9 cellular contexts compared by ENCODE assay signal in the genomic region with DNA sequence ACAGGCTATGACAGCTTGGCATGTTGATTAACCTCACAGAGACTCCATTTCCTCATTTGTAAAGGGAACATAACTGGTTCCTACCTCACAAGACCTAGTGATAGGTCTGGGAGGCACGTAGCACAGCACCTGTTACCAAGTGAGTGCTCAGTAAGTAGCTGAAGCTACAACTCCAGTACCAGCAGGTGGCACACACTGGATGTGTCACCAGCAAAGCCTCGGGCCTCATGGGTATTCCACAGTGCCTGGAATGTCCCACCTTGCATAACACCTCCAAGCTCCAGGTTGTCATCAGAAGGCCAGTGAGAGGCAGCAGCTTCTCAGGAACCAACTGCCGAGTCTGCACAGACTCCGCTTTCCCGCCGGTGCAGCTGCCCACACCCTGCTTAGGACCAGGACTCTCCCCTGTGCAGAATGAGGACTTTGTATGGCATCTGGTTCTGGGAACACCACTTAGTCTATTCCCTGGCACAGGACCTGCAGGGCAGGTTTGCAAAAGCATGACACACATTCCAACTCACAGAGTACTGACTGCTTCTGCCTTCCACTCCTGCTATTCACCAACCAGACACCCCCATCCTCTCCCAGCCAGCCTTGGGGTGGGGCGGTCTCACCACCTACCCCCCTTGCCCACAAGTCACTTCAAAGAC. TPM values are rescaled to one million over a fixed set of nuclear protein-coding genes. Genes with fewer than 3 reads are reported as not detected.
DNase-seq lines count a peak whose midpoint lies in the region; ATAC-seq lines count a peak whose summit lies in the region.
"Had no signal": no experiment of that assay in that cellular context is flagged by ENCODE, and none has a peak within 500 bp of the region (broad histone marks: within the 10 kb centered on the region; RNA-seq: fewer than 3 reads in every experiment).

No MANE protein-coding gene starts in this region.

- peaks cover 65% of the 10 kb centered on the region for H3K4me1 Mint-ChIP-seq in activated naive CD8-positive, alpha-beta T cell treated with anti-CD3 and anti-CD28 coated beads, Interleukin-2, amount 50 U/mL, for 24 hours
- peaks cover 32 to 64% (median 57%) of the 10 kb centered on the region in 4 donors for H3K4me1 Mint-ChIP-seq in naive thymus-derived CD8-positive, alpha-beta T cell

- peaks cover 61% of the 10 kb centered on the region for H3K36me3 Mint-ChIP-seq in activated naive CD8-positive, alpha-beta T cell treated with anti-CD3 and anti-CD28 coated beads, Interleukin-2, amount 50 U/mL, for 24 hours (ENCODE audit: low read depth)
- H3K36me3 Mint-ChIP-seq in naive thymus-derived CD8-positive, alpha-beta T cell, result no peaks in the 10 kb centered on the region

- H3K4me3 Mint-ChIP-seq in activated naive CD8-positive, alpha-beta T cell treated with anti-CD3 and anti-CD28 coated beads, Interleukin-2, amount 50 U/mL, for 24 hours, result peak overlapping the region; percentile 36
- H3K4me3 Mint-ChIP-seq in naive thymus-derived CD8-positive, alpha-beta T cell, result peak overlapping the region in 8 of 10 donors; percentile 7 to 45 (median 35)
- H3K4me3 Mint-ChIP-seq: nephron had no signal

- no peak for ATAC-seq in activated naive CD8-positive, alpha-beta T cell treated with anti-CD3 and anti-CD28 coated beads, Interleukin-2, amount 50 U/mL, for 24 hours
- ATAC-seq in naive thymus-derived CD8-positive, alpha-beta T cell, result no peak

- POLR2A ChIA-PET in naive thymus-derived CD8-positive, alpha-beta T cell (lab: Charles Lee), result no interaction called here

- no peak overlapping the region for H3K27ac Mint-ChIP-seq in activated naive CD8-positive, alpha-beta T cell treated with anti-CD3 and anti-CD28 coated beads, Interleukin-2, amount 50 U/mL, for 24 hours
- H3K27ac Mint-ChIP-seq in naive thymus-derived CD8-positive, alpha-beta T cell, result peak overlapping the region in 2 of 10 donors; percentile 41 to 47
- H3K27ac Mint-ChIP-seq: nephron had no signal

- no peaks in the 10 kb centered on the region for H3K27me3 Mint-ChIP-seq in activated naive CD8-positive, alpha-beta T cell treated with anti-CD3 and anti-CD28 coated beads, Interleukin-2, amount 50 U/mL, for 24 hours
- peaks cover 0 to 17% (median 8%) of the 10 kb centered on the region in 5 donors for H3K27me3 Mint-ChIP-seq in naive thymus-derived CD8-positive, alpha-beta T cell

- no peaks in the 10 kb centered on the region for H3K9me3 Mint-ChIP-seq in activated naive CD8-positive, alpha-beta T cell treated with anti-CD3 and anti-CD28 coated beads, Interleukin-2, amount 50 U/mL, for 24 hours
- no peaks in the 10 kb centered on the region for H3K9me3 Mint-ChIP-seq in naive thymus-derived CD8-positive, alpha-beta T cell
- H3K9me3 Mint-ChIP-seq: nephron had no signal

- DNase-seq in NCI-H1092 treated with DMSO at 0.1 percent for 48 hours (lab: John Stamatoyannopoulos, UW), result peak; percentile 13
- no peak for DNase-seq in NCI-H1092 (lab: John Stamatoyannopoulos, UW)
- DNase-seq in HuH-7.5 (ENCODE audit: low spot score), result peak; percentile 64
- no peak for DNase-seq in activated naive CD8-positive, alpha-beta T cell treated with anti-CD3 and anti-CD28 coated beads, Interleukin-2, amount 50 U/mL, for 24 hours
- no peak for DNase-seq in naive thymus-derived CD8-positive, alpha-beta T cell
- DNase-seq in activated CD4-positive, CD25-positive, alpha-beta regulatory T cell (lab: John Stamatoyannopoulos, UW), result no peak
- DNase-seq in A172 (ENCODE audit: low spot score), result no peak
- no peak for DNase-seq in NCI-H1105 treated with DMSO at 0.1 percent for 48 hours (lab: John Stamatoyannopoulos, UW)

RNA-seq across cellular contexts. Expression of a gene that starts 4.2 kb away (rescaled TPM):
- total RNA-seq in naive thymus-derived CD8-positive, alpha-beta T cell, result under 1 TPM; 0.49 to 0.73 TPM
- not detected for polyA plus RNA-seq in naive thymus-derived CD8-positive, alpha-beta T cell
- total RNA-seq in A172 (2014; rRNA removed; shearing (Covaris generic)), result 2.5 and 3.3 TPM in 2 replicates

Comparison
In these comparisons a context has a peak if more than half of its experiments do, and no peak if none do; other contexts are left out.
1. DNase-seq: peak in NCI-H1092 treated with DMSO at 0.1 percent for 48 hours (single experiment) and HuH-7.5 (single experiment); none in NCI-H1092 (single experiment), activated naive CD8-positive, alpha-beta T cell treated with anti-CD3 and anti-CD28 coated beads, Interleukin-2, amount 50 U/mL, for 24 hours (single experiment), naive thymus-derived CD8-positive, alpha-beta T cell (0 of 10), activated CD4-positive, CD25-positive, alpha-beta regulatory T cell (0 of 4), A172 (single experiment) and NCI-H1105 treated with DMSO at 0.1 percent for 48 hours (single experiment).